ENCODE assay signal across 1 cellular context in the genomic region with DNA sequence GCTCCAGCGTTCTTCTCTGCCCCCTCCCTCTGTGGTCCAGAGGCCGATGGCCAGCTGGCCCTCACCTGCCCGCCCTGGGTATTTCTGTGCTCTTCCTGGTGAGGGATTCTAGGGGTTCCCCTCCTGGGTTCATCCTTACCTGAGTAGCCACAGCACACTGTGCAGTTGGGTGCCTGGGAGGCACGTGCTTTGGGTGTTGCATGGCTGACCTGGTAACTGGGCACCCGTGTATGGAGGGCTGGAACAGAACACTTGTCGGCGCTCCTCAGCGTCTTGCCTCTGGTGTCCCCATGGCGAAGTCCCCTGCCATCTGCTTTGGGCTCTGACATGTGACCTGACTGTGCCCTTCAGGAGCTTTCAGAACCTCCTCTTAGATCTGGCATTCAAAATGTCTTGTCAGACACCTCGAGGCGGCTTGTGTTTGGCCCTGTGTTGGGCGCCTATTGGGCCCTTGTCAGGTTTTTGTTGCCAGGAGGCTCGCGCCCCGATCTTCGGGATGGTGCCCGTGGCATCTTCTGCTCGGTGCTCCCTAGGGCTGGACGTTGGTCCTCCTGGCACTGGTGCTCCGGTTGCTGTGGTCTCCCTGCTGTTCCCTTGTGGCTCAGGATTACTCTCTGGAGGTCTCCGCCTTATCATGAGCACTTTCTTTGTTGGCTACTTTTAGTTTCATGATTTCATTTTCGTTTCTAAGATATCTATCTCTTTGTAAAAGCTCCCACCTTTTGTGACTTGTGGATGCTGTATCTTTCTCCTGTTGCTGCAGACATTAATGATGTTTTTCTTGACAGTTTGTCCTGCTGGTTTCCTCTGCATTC.
TF ChIP-seq lines count a peak whose summit lies in the region.

No MANE protein-coding gene starts in this region.

TF ChIP-seq in endothelial cell of umbilical vein, 7 proteins besides CTCF, POLR2A, EP300 and RAD21:
- no peak for TF ChIP-seq JUN (IDR thresholded peaks at IDR 0.05; ENCODE audit: borderline replicate concordance, insufficient read depth, insufficient read length, low read depth)
- no peak for TF ChIP-seq POLR2AphosphoS5 (IDR thresholded peaks at IDR 0.05; ENCODE audit: insufficient read depth, low read depth, low read length)
- no peak for TF ChIP-seq FOS (IDR thresholded peaks at IDR 0.05; ENCODE audit: borderline replicate concordance, insufficient read depth, low read length)
- TF ChIP-seq MYC (IDR thresholded peaks at IDR 0.05; ENCODE audit: low read depth, low read length) = no peak
- TF ChIP-seq MAX (IDR thresholded peaks at IDR 0.05; ENCODE audit: insufficient read depth, insufficient read length) = no peak
- TF ChIP-seq GATA2 (IDR thresholded peaks at IDR 0.05; ENCODE audit: insufficient read depth, insufficient read length, low read depth, low read length) = no peak
- TF ChIP-seq EZH2 (IDR thresholded peaks at IDR 0.05; ENCODE audit: borderline replicate concordance, low read depth, low read length, severe bottlenecking) = no peak
